Comparison of ENCODE assay signal across 8 cellular contexts in genomic region chr19:45667620-45668341, GRCh38. TPM values are rescaled to one million over a fixed set of nuclear protein-coding genes. Genes with fewer than 3 reads are reported as not detected.
DNase-seq lines count a peak whose midpoint lies in the region; ATAC-seq and TF ChIP-seq lines count a peak whose summit lies in the region.

Gene GIPR (plus strand): TSS chr19:45668221. CDS start chr19:45669521, 1,300 bp downstream.

- no peaks in the 10 kb centered on the region for H3K9me3 Mint-ChIP-seq in activated T-helper 1 cell treated with anti-CD3 and anti-CD28 coated beads, Interleukin-12 subunit alpha, Interleukin-12 subunit beta, Interleukin-2, Interleukin-4 antibody, amounts not matched to agents 30 ng/mL and 10 ng/mL and 1 ng/mL, durations not matched to agents 14 hours and 24 hours and 36 hours

- H3K27ac ChIP-seq in AG04450 (ENCODE audit: low read depth, low read length) = no peak within 1 kb of the TSS
- no peak within 1 kb of the TSS for H3K27ac ChIP-seq in psoas muscle

- intact Hi-C loops in activated T-helper 1 cell treated with anti-CD3 and anti-CD28 coated beads, Interleukin-12 subunit alpha, Interleukin-12 subunit beta, Interleukin-2, Interleukin-4 antibody, amounts not matched to agents 30 ng/mL and 10 ng/mL and 1 ng/mL, durations not matched to agents 14 hours and 24 hours and 36 hours (cut with micrococcal nuclease) = loop anchor here (1.0 to 2.0 kb wide), 4 partner anchors 10 to 83 kb away; partner anchors contain the start of gene OPA3
- intact Hi-C loops in psoas muscle (cut with DNase I) = no loop called here

- peak within 1 kb of the TSS; percentile 89 for H3K27ac Mint-ChIP-seq in activated T-helper 1 cell treated with anti-CD3 and anti-CD28 coated beads, Interleukin-12 subunit alpha, Interleukin-12 subunit beta, Interleukin-2, Interleukin-4 antibody, amounts not matched to agents 30 ng/mL and 10 ng/mL and 1 ng/mL, durations not matched to agents 14 hours and 24 hours and 36 hours

- peaks cover 3% of the 10 kb centered on the region for H3K36me3 Mint-ChIP-seq in activated T-helper 1 cell treated with anti-CD3 and anti-CD28 coated beads, Interleukin-12 subunit alpha, Interleukin-12 subunit beta, Interleukin-2, Interleukin-4 antibody, amounts not matched to agents 30 ng/mL and 10 ng/mL and 1 ng/mL, durations not matched to agents 14 hours and 24 hours and 36 hours (ENCODE audit: low read depth)

- peaks cover 9% of the 10 kb centered on the region; the same call in 1 of the 2 replicates for H3K9me3 ChIP-seq in AG04450 (ENCODE audit: control insufficient read depth, insufficient read depth, low read length)
- H3K9me3 ChIP-seq in psoas muscle = no peaks in the 10 kb centered on the region

- peaks cover 11% of the 10 kb centered on the region for H3K4me1 ChIP-seq in psoas muscle

- H3K4me1 Mint-ChIP-seq in activated T-helper 1 cell treated with anti-CD3 and anti-CD28 coated beads, Interleukin-12 subunit alpha, Interleukin-12 subunit beta, Interleukin-2, Interleukin-4 antibody, amounts not matched to agents 30 ng/mL and 10 ng/mL and 1 ng/mL, durations not matched to agents 14 hours and 24 hours and 36 hours (ENCODE audit: low read depth) = peaks cover 30% of the 10 kb centered on the region

- no peaks in the 10 kb centered on the region for H3K36me3 ChIP-seq in psoas muscle (ENCODE audit: insufficient read depth in 1 of 2, low read depth in 1 of 2)

- DNase-seq in AG04450 (ENCODE audit: low read depth, low spot score) (no peak), germinal center (ENCODE audit: low spot score) (peak; percentile 67), psoas muscle (peak in 1 of 2 donors; percentile 33), putamen (ENCODE audit: low spot score) (no peak)
- DNase-seq in activated T-helper 1 cell treated with anti-CD3 and anti-CD28 coated beads, Interleukin-12 subunit alpha, Interleukin-12 subunit beta, Interleukin-2, Interleukin-4 antibody, amounts not matched to agents 30 ng/mL and 10 ng/mL and 1 ng/mL, durations not matched to agents 14 hours and 24 hours and 36 hours (ENCODE audit: low spot score) = peak; percentile 34

- peak within 1 kb of the TSS; percentile 88 for H3K4me3 Mint-ChIP-seq in activated T-helper 1 cell treated with anti-CD3 and anti-CD28 coated beads, Interleukin-12 subunit alpha, Interleukin-12 subunit beta, Interleukin-2, Interleukin-4 antibody, amounts not matched to agents 30 ng/mL and 10 ng/mL and 1 ng/mL, durations not matched to agents 14 hours and 24 hours and 36 hours

- CTCF ChIA-PET in AG04450 (lab: Charles Lee) = no interaction called here

- TF ChIP-seq CTCF in AG04450 (IDR thresholded peaks at IDR 0.05; ENCODE audit: low read depth, low read length) (no peak), psoas muscle (IDR thresholded peaks at IDR 0.05) (no peak)

- H3K4me3 ChIP-seq in AG04450 (ENCODE audit: low read depth, low read length) (peak within 1 kb of the TSS; percentile 60), psoas muscle (peak within 1 kb of the TSS; percentile 53)

- ATAC-seq in GM19324 (IDR thresholded peaks at IDR 0.05; ENCODE audit: low FRiP score, unreplicated experiment) (peak; percentile 27), psoas muscle (peak; percentile 21 to 47 (median 29)), GM21529 (IDR thresholded peaks at IDR 0.05; ENCODE audit: unreplicated experiment) (no peak)

- H3K27me3 ChIP-seq in AG04450 (ENCODE audit: control insufficient read depth, insufficient read depth, low read length) (peaks cover 5% of the 10 kb centered on the region), psoas muscle (ENCODE audit: insufficient read depth in 3 of 3, low read length in 2 of 3) (peaks cover 0 to 82% (median 24%) of the 10 kb centered on the region in 3 donors)

- H3K27me3 Mint-ChIP-seq in activated T-helper 1 cell treated with anti-CD3 and anti-CD28 coated beads, Interleukin-12 subunit alpha, Interleukin-12 subunit beta, Interleukin-2, Interleukin-4 antibody, amounts not matched to agents 30 ng/mL and 10 ng/mL and 1 ng/mL, durations not matched to agents 14 hours and 24 hours and 36 hours (ENCODE audit: insufficient read depth) = peaks cover 10% of the 10 kb centered on the region

- WGBS in psoas muscle, 3 donors = 14 to 16% (median 14%) methylated on average over 15 of the region's 15 CpGs

- POLR2A ChIA-PET in AG04450 (lab: Yijun Ruan, JAX) = no interaction called here

TF ChIP-seq in PFSK-1, 5 proteins besides CTCF, POLR2A, EP300 and RAD21:
- no peak for TF ChIP-seq SIN3A (IDR thresholded peaks at IDR 0.05; ENCODE audit: borderline replicate concordance, insufficient read depth, low read length)
- TF ChIP-seq FOXP2 (optimal IDR thresholded peaks at IDR 0.05; ENCODE audit: borderline replicate concordance, extremely low read depth, extremely low read length, insufficient read depth) = peak; percentile 35
- TF ChIP-seq TAF1 (IDR thresholded peaks at IDR 0.05; ENCODE audit: borderline replicate concordance, insufficient read depth, low read length) = no peak
- TF ChIP-seq POLR2AphosphoS5 (IDR thresholded peaks at IDR 0.05; ENCODE audit: low read depth, low read length) = peak; percentile 54; the same call in 1 of the 2 replicates
- TF ChIP-seq REST (IDR thresholded peaks at IDR 0.05; ENCODE audit: insufficient read depth in 1 of 2, low read depth in 2 of 2, low read length in 2 of 2) = no peak

RNA-seq across cellular contexts. Expression of gene GIPR, which starts in this region (rescaled TPM):
- 0.61 and 0.68 TPM in 2 replicates for polyA plus RNA-seq in AG04450 (2011; rRNA removed)
- 1.8 and 2.0 TPM in 2 replicates for polyA minus RNA-seq in AG04450 (2011; rRNA and poly(A)+ RNA removed)
- polyA plus RNA-seq in PFSK-1 (2012; ENCODE audit: insufficient read length, low read depth) = 4.1 TPM
- 4.3 and 6.1 TPM in 2 replicates for total RNA-seq in activated T-helper 1 cell treated with anti-CD3 and anti-CD28 coated beads, Interleukin-12 subunit alpha, Interleukin-12 subunit beta, Interleukin-2, Interleukin-4 antibody, amounts not matched to agents 30 ng/mL and 10 ng/mL and 1 ng/mL, durations not matched to agents 14 hours and 24 hours and 36 hours
- not detected for total RNA-seq in psoas muscle
- polyA plus RNA-seq in psoas muscle = under 1 TPM in 2 of 3 donors, not detected in 1; under 0.01 to 0.08 TPM

Comparison
In these comparisons a context has a peak if more than half of its experiments do, and no peak if none do; other contexts are left out.
1. Peak in ATAC-seq and H3K4me3 ChIP-seq in psoas muscle; RNA of the gene not detected or under 1 TPM.
2. DNase-seq: peak in activated T-helper 1 cell treated with anti-CD3 and anti-CD28 coated beads, Interleukin-12 subunit alpha, Interleukin-12 subunit beta, Interleukin-2, Interleukin-4 antibody, amounts not matched to agents 30 ng/mL and 10 ng/mL and 1 ng/mL, durations not matched to agents 14 hours and 24 hours and 36 hours (single experiment) and germinal center (single experiment); none in AG04450 (single experiment) and putamen (single experiment).